ENCODE assay signal across 21 cellular contexts in genomic region chr9:134251296-134251695, GRCh38.
DNase-seq lines count a peak whose midpoint lies in the region; ATAC-seq and TF ChIP-seq lines count a peak whose summit lies in the region.
"Had no signal": no experiment of that assay in that cellular context is flagged by ENCODE, and none has a peak within 500 bp of the region (broad histone marks: within the 10 kb centered on the region; RNA-seq: fewer than 3 reads in every experiment).

No MANE protein-coding gene starts in this region.

- no peak overlapping the region for H4K8ac ChIP-seq in H9 (replicated peaks; ENCODE audit: insufficient read length, low read depth, low read length)

- TF ChIP-seq RAD21 in neural cell (conservative IDR thresholded peaks at IDR 0.05) = no peak

- no peak overlapping the region for H3K56ac ChIP-seq in H9 (ENCODE audit: insufficient read length, low read depth, low read length)

- H3K36me3 Mint-ChIP-seq in H9 (ENCODE audit: insufficient read depth in 1 of 3, low read depth in 3 of 3) = peaks cover 0 to 4% (median 0%) of the 10 kb centered on the region in 3 experiments; a peak in 1 of 7 replicates
- H3K36me3 Mint-ChIP-seq: CD14-positive monocyte had no signal

- TF ChIP-seq CTCF in H9 (conservative IDR thresholded peaks at IDR 0.05) (no peak), neural cell (IDR thresholded peaks at IDR 0.05; ENCODE audit: poor library complexity, severe bottlenecking) (no peak), breast epithelium (IDR thresholded peaks at IDR 0.05) (no peak)

- H2BK12ac ChIP-seq in H9 (ENCODE audit: insufficient read length, low read depth, low read length) = no peak overlapping the region

- H3K4me1 ChIP-seq in H9 (ENCODE audit: insufficient read depth, low read length) (no peaks in the 10 kb centered on the region), breast epithelium (no peaks in the 10 kb centered on the region)
- H3K4me1 ChIP-seq: A549, BE2C had no signal

- no peak overlapping the region for H4K5ac ChIP-seq in H9 (ENCODE audit: insufficient read length, low read depth, low read length)

- no peak overlapping the region for H2BK5ac ChIP-seq in H9 (ENCODE audit: insufficient read length, low read length)

- H3K9me2 ChIP-seq in neural cell (ENCODE audit: insufficient read depth, low read length) = no peaks in the 10 kb centered on the region

- no peak overlapping the region for H3K23ac ChIP-seq in H9 (ENCODE audit: insufficient read length, low read depth, low read length)

- H3K27me3 Mint-ChIP-seq in H9 (ENCODE audit: low read depth) = peaks cover 9% of the 10 kb centered on the region
- H3K27me3 Mint-ChIP-seq: CD4-positive, alpha-beta T cell had no signal

- peak overlapping the region; percentile 59; the same call in 1 of the 2 replicates for H3K14ac ChIP-seq in H9 (ENCODE audit: insufficient read depth, low read length)

- no peak for TF ChIP-seq POLR2A in breast epithelium (IDR thresholded peaks at IDR 0.05)

- no peak overlapping the region for H2BK20ac ChIP-seq in H9 (ENCODE audit: low read depth, low read length, poor library complexity, severe bottlenecking)

- H3F3A ChIP-seq in neural cell (ENCODE audit: insufficient read depth, low read length, poor library complexity, severe bottlenecking) = no peaks in the 10 kb centered on the region

- H4K20me1 ChIP-seq in H9 (ENCODE audit: control insufficient read depth, insufficient read depth, insufficient read length) (no peaks in the 10 kb centered on the region), neural cell (ENCODE audit: insufficient read depth) (no peaks in the 10 kb centered on the region)

- intact Hi-C loops in left ventricle myocardium superior (cut with micrococcal nuclease) = no loop called here
- intact Hi-C loops in left cardiac atrium (cut with DNase I) = no loop called here
- intact Hi-C loops in breast epithelium (cut with DNase I; ENCODE audit: low total_unique reads) = no loop called here

- H3K4me2 ChIP-seq in H9 (ENCODE audit: insufficient read depth, insufficient read length, low read length) (no peak overlapping the region), neural cell (ENCODE audit: low read length) (no peak overlapping the region)
- H3K4me2 ChIP-seq: A549 had no signal

- no peak overlapping the region for H3K4me3 Mint-ChIP-seq in H9
- H3K4me3 Mint-ChIP-seq: CD14-positive monocyte; CD4-positive, alpha-beta T cell; CD8-positive, alpha-beta memory T cell had no signal

- H2BK120ac ChIP-seq in H9 (ENCODE audit: low read depth, low read length, poor library complexity, severe bottlenecking) = no peak overlapping the region

- H3K27ac ChIP-seq in H9 (ENCODE audit: insufficient read length, low read depth, low read length) = no peak overlapping the region
- H3K27ac ChIP-seq in neural cell (ENCODE audit: low read length) = peak overlapping the region; percentile 31
- no peak overlapping the region for H3K27ac ChIP-seq in breast epithelium
- H3K27ac ChIP-seq: A549; BLaER1 treated with 17β-estradiol and CSF1 and Interleukin-3, amounts not matched to agents 10 nM and 100 nM had no signal

- no peak overlapping the region for H3K27ac Mint-ChIP-seq in H9
- H3K27ac Mint-ChIP-seq: CD14-positive monocyte; CD4-positive, alpha-beta T cell had no signal

- peaks cover 2 to 12% of the 10 kb centered on the region in 2 experiments for H3K4me1 Mint-ChIP-seq in H9
- H3K4me1 Mint-ChIP-seq: CD14-positive monocyte; CD8-positive, alpha-beta memory T cell had no signal

- H2AFZ ChIP-seq in H9 (ENCODE audit: low read length) = no peak overlapping the region
- no peak overlapping the region for H2AFZ ChIP-seq in neural cell (ENCODE audit: low read depth, low read length)

- H2AK5ac ChIP-seq in H9 (ENCODE audit: insufficient read length, low read length) = no peak overlapping the region

- peaks cover 12 to 13% of the 10 kb centered on the region in 2 experiments for H3K9me3 Mint-ChIP-seq in H9

- H3K9ac ChIP-seq in H9 (ENCODE audit: extremely low read depth, insufficient read length, low read length) = no peak overlapping the region
- H3K9ac ChIP-seq in neural cell (ENCODE audit: low read length) = peak overlapping the region; percentile 27
- H3K9ac ChIP-seq: BLaER1 treated with 17β-estradiol and CSF1 and Interleukin-3, amounts not matched to agents 10 nM and 100 nM had no signal

- DNase-seq in left ventricle myocardium superior (peak; percentile 17), left cardiac atrium (no peak), H9 (no peak), activated gamma-delta T cell treated with Interleukin-2 at 50 U/mL for 16 hours (no peak), breast epithelium (ENCODE audit: low spot score in 2 of 2) (no peak), NCI-H526 treated with DMSO at 0.1 percent for 48 hours (lab: John Stamatoyannopoulos, UW) (no peak)
- DNase-seq: 8988T; ACHN; AML-193; BE2C; Calu3; CD4-positive, alpha-beta T cell; CD8-positive, alpha-beta memory T cell; DMS53; GF-D8; GOT3 had no signal

- no CpG with 5 or more reads among the region's 16 CpGs for WGBS in H9 (ENCODE audit: extremely low coverage, insufficient read length, low lambda C conversion rate)

- H3K9me3 ChIP-seq in H9 (ENCODE audit: control insufficient read depth, low read depth, low read length) (no peaks in the 10 kb centered on the region), neural cell (ENCODE audit: low read length) (peaks cover 11% of the 10 kb centered on the region), breast epithelium (peaks cover 0 to 11% of the 10 kb centered on the region in 2 donors)
- H3K9me3 ChIP-seq: BE2C had no signal

- no peaks in the 10 kb centered on the region for H3K23me2 ChIP-seq in H9 (ENCODE audit: insufficient read length, low read depth, low read length, poor library complexity, severe bottlenecking)

- no peak overlapping the region for H4K91ac ChIP-seq in H9 (ENCODE audit: insufficient read length, low read depth, low read length)

- no peaks in the 10 kb centered on the region for H3K27me3 ChIP-seq in H9 (ENCODE audit: insufficient read depth, low read length)
- H3K27me3 ChIP-seq in neural cell (ENCODE audit: insufficient read depth, low read depth, low read length) = no peaks in the 10 kb centered on the region
- no peaks in the 10 kb centered on the region for H3K27me3 ChIP-seq in breast epithelium
- H3K27me3 ChIP-seq: BE2C had no signal

- H2BK15ac ChIP-seq in H9 (ENCODE audit: low read depth, low read length) = no peak overlapping the region

- no peak overlapping the region for H3K4ac ChIP-seq in H9 (ENCODE audit: low read depth, low read length)

- no peak for ATAC-seq in left ventricle myocardium superior
- no peak for ATAC-seq in left cardiac atrium
- ATAC-seq: A549, HCT116 had no signal

- H3K36me3 ChIP-seq in neural cell (ENCODE audit: insufficient read depth, low read length) (no peaks in the 10 kb centered on the region), breast epithelium (no peaks in the 10 kb centered on the region)
- H3K36me3 ChIP-seq: BE2C had no signal

- H3T11ph ChIP-seq in H9 (ENCODE audit: low read length) = no peak overlapping the region

- H3K79me2 ChIP-seq in H9 (ENCODE audit: insufficient read depth, low read length) = no peaks in the 10 kb centered on the region
- no peaks in the 10 kb centered on the region for H3K79me2 ChIP-seq in neural cell (replicated peaks; ENCODE audit: insufficient read depth, low read length)

- no peaks in the 10 kb centered on the region for H3K79me1 ChIP-seq in H9 (ENCODE audit: insufficient read depth, low read depth, low read length, poor library complexity, severe bottlenecking)

- no peak for TF ChIP-seq EP300 in neural cell (conservative IDR thresholded peaks at IDR 0.05; ENCODE audit: poor library complexity, severe bottlenecking)

- H3K18ac ChIP-seq in H9 (ENCODE audit: insufficient read length, low read depth, low read length) = no peak overlapping the region

- H3K4me3 ChIP-seq in neural cell (ENCODE audit: low read length) = peak overlapping the region; percentile 33
- no peak overlapping the region for H3K4me3 ChIP-seq in breast epithelium
- H3K4me3 ChIP-seq: A549; BLaER1 treated with 17β-estradiol and CSF1 and Interleukin-3, amounts not matched to agents 10 nM and 100 nM had no signal

TF ChIP-seq in neural cell, 6 proteins besides CTCF, POLR2A, EP300 and RAD21:
- TF ChIP-seq MXI1 (conservative IDR thresholded peaks at IDR 0.05; ENCODE audit: poor library complexity, severe bottlenecking) = no peak
- TF ChIP-seq POLR2AphosphoS5 (IDR thresholded peaks at IDR 0.05) = no peak
- TF ChIP-seq, protein P1, sequence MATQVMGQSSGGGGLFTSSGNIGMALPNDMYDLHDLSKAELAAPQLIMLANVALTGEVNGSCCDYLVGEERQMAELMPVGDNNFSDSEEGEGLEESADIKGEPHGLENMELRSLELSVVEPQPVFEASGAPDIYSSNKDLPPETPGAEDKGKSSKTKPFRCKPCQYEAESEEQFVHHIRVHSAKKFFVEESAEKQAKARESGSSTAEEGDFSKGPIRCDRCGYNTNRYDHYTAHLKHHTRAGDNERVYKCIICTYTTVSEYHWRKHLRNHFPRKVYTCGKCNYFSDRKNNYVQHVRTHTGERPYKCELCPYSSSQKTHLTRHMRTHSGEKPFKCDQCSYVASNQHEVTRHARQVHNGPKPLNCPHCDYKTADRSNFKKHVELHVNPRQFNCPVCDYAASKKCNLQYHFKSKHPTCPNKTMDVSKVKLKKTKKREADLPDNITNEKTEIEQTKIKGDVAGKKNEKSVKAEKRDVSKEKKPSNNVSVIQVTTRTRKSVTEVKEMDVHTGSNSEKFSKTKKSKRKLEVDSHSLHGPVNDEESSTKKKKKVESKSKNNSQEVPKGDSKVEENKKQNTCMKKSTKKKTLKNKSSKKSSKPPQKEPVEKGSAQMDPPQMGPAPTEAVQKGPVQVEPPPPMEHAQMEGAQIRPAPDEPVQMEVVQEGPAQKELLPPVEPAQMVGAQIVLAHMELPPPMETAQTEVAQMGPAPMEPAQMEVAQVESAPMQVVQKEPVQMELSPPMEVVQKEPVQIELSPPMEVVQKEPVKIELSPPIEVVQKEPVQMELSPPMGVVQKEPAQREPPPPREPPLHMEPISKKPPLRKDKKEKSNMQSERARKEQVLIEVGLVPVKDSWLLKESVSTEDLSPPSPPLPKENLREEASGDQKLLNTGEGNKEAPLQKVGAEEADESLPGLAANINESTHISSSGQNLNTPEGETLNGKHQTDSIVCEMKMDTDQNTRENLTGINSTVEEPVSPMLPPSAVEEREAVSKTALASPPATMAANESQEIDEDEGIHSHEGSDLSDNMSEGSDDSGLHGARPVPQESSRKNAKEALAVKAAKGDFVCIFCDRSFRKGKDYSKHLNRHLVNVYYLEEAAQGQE (IDR thresholded peaks at IDR 0.05; ENCODE audit: borderline replicate concordance) = no peak
- TF ChIP-seq EZH2 (IDR thresholded peaks at IDR 0.05; ENCODE audit: borderline replicate concordance, insufficient read depth, low read length, poor library complexity, severe bottlenecking) = no peak
- no peak for TF ChIP-seq TAF1 (IDR thresholded peaks at IDR 0.05; ENCODE audit: low read depth)
- no peak for TF ChIP-seq SMC3 (conservative IDR thresholded peaks at IDR 0.05; ENCODE audit: poor library complexity)
TF ChIP-seq in neural cell: peak in this region for 0.
